25 cellular contexts compared by ENCODE assay signal in the genomic region with DNA sequence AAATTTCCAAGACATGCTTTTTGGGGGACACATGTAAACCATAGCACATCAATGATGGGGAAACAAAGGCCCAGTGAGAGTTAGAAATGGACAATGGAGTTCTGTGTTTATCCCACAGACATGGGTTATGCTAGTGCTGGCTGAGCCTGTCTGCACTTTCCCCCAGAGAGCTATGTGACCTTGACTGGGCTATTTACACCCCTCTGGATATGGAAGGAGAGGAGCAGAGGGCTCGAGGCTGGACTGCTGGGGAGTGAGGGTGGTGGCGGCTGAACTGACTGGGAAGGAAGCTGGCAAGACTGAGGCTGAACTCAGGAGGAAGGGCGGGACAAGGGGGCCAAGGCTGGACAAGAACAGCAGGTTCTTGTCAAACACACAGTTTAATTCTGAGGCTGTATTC. TPM values are rescaled to one million over a fixed set of nuclear protein-coding genes. Genes with fewer than 3 reads are reported as not detected.
"Had no signal": no experiment of that assay in that cellular context is flagged by ENCODE, and none has a peak within 500 bp of the region (broad histone marks: within the 10 kb centered on the region; RNA-seq: fewer than 3 reads in every experiment).

No MANE protein-coding gene starts in this region.

- H3K9me3 ChIP-seq: ascending aorta, prostate gland, spleen, uterus had no signal

- DNase-seq: activated CD4-positive, alpha-beta memory T cell treated with anti-CD3 and anti-CD28 coated beads for 36 hours; activated CD4-positive, alpha-beta T cell treated with anti-CD3 and anti-CD28 coated beads, Interleukin-2, amount 10 ng/mL, durations not matched to agents 24 days and 14 days; activated CD8-positive, alpha-beta memory T cell treated with anti-CD3 and anti-CD28 coated beads, Interleukin-2, amount 50 U/mL, for 48 hours; activated gamma-delta T cell; activated naive CD4-positive, alpha-beta T cell treated with anti-CD3 and anti-CD28 coated beads, Interleukin-2, amount 10 ng/mL, durations not matched to agents 7 days and 5 days; activated naive CD8-positive, alpha-beta T cell treated with anti-CD3 and anti-CD28 coated beads, Interleukin-2, amount 10 ng/mL, durations not matched to agents 7 days and 5 days; activated T-cell treated with anti-CD3 and anti-CD28 coated beads, Interleukin-2, amount 50 U/mL, for 24 hours; brain microvascular endothelial cell; caudate nucleus; endodermal cell; foreskin fibroblast; hippocampal formation; left colon; retina; spleen; stimulated activated naive CD4-positive, alpha-beta T cell; trophoblast cell; uterus had no signal

- H3K4me1 ChIP-seq: ascending aorta, prostate gland, uterus had no signal

- H3K36me3 ChIP-seq: ascending aorta, brain microvascular endothelial cell, prostate gland, spleen, uterus had no signal

- H3K27me3 ChIP-seq: ascending aorta, uterus had no signal

- H3K4me3 ChIP-seq: ascending aorta, prostate gland, SK-N-MC, spleen, uterus had no signal

- ATAC-seq: activated CD4-positive, CD25-positive, alpha-beta regulatory T cell treated with anti-CD3 and anti-CD28 coated beads, Interleukin-2, amount 50 U/mL, for 24 hours; esophagus mucosa; left colon had no signal

- H3K27ac ChIP-seq: ascending aorta, brain microvascular endothelial cell, prostate gland, SK-N-MC, spleen, uterus, VCaP had no signal

RNA-seq across cellular contexts. Expression of a gene that starts 10.7 kb away (rescaled TPM):
- total RNA-seq: activated CD4-positive, alpha-beta memory T cell treated with anti-CD3 and anti-CD28 coated beads for 36 hours; activated CD4-positive, alpha-beta T cell treated with anti-CD3 and anti-CD28 coated beads, Interleukin-2, amount 10 ng/mL, durations not matched to agents 24 days and 14 days; activated naive CD8-positive, alpha-beta T cell treated with anti-CD3 and anti-CD28 coated beads, Interleukin-2, amount 10 ng/mL, durations not matched to agents 7 days and 5 days; T-helper 1 cell treated with Interleukin-12 subunit alpha and Interleukin-12 subunit beta and Interleukin-4 antibody, amounts not matched to agents 30 ng/mL and 1 ng/mL, for 36 hours had no signal
